8 cellular contexts compared by ENCODE assay signal in the genomic region with DNA sequence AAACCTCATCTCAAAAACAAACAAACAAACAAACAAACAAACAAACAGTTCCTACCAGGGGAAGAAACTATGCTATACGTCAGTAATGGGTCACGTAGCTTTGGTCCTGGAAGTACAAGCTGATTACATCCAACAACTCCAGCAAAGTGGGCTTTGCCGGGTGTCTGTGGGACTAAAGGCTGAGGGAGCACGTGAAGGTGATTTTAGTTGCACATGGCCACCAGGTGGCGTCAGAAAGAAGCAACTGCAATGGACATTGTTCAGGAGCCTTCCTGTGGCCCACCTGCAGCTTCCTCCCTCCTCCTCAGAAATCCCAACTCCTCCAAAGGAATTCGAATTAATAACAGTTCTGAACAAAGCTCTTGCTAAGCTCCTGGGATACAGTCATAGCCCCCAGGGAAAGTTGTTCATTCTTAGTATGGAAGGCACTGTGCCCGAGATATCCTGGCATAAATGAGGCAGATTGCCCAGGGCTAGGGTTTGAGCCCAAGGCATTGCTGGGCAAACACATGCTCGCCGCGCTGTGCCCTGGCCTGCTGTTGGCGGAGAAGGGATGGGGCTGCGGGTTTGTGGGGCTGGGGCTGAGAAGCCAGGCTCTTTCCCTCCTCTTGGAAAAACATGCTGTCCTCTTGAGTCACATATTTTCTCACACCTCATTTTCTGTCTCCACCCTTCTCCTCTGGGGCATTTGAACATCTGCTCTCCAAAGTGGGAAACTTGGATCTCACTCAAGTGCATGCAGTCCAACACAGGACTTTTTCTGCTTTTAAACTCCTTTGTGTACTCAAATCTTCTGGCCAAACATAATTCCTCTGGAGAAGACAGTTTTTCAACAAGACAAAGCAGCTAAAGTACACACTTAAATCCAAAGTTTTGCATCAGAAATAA. TPM values are rescaled to one million over a fixed set of nuclear protein-coding genes. Genes with fewer than 3 reads are reported as not detected.
A peak's percentile ranks its signal among the peaks of the same experiment; 100 is the strongest.
DNase-seq lines count a peak whose midpoint lies in the region; ATAC-seq and TF ChIP-seq lines count a peak whose summit lies in the region.

No MANE protein-coding gene starts in this region.

- peak overlapping the region; percentile 21 for H3K4me2 ChIP-seq in PC-9

- H3K9me2 ChIP-seq in PC-9 (ENCODE audit: insufficient read depth) = no peaks in the 10 kb centered on the region

- DNase-seq in GM10248 (ENCODE audit: extremely low spot score) = peak; percentile 84
- peak in 54 of 76 experiments; percentile 4 to 59 (median 35) for DNase-seq in HUDEP-2 (lab: John Stamatoyannopoulos, UW; ENCODE audit: unreplicated experiment in 76 of 76)
- peak; percentile 60 to 64 for DNase-seq in PC-9
- peak; percentile 45 for DNase-seq in activated T-helper 1 cell treated with Interleukin-2 at 50 U/mL for 16 hours (ENCODE audit: low read depth)
- peak; percentile 98 for DNase-seq in fibroblast of mammary gland (ENCODE audit: low read depth)
- peak; percentile 76 for DNase-seq in natural killer cell treated with Interleukin-12 subunit alpha and Interleukin-12 subunit beta and Interleukin-15 and Interleukin-18, amount 100 ng/mL, for 72 hours (ENCODE audit: low spot score)
- DNase-seq in stimulated activated naive CD4-positive, alpha-beta T cell (lab: John Stamatoyannopoulos, UW) = peak; percentile 21 to 65 (median 48)

- H3K79me2 ChIP-seq in PC-9 (ENCODE audit: low read depth) = no peaks in the 10 kb centered on the region

- peak; percentile 67 for TF ChIP-seq CTCF in GM10248 (IDR thresholded peaks at IDR 0.05; ENCODE audit: control extremely low read depth, extremely low read depth, low read depth, missing control alignments)
- TF ChIP-seq CTCF in PC-9 (conservative IDR thresholded peaks at IDR 0.05) = peak; percentile 95
- peak; percentile 77 for TF ChIP-seq CTCF in fibroblast of mammary gland (conservative IDR thresholded peaks at IDR 0.05; ENCODE audit: control insufficient read depth, insufficient read depth, low read depth, low read length)

- H3K4me1 ChIP-seq in PC-9 (replicated peaks; ENCODE audit: insufficient read depth) = peaks cover 41% of the 10 kb centered on the region

- no TSS peak for BruUV-seq in PC-9 (replicated peaks; lab: Mats Ljungman, UMichigan)

- no peaks in the 10 kb centered on the region for H4K20me1 ChIP-seq in PC-9 (ENCODE audit: insufficient read depth)

- peaks cover 10 to 12% of the 10 kb centered on the region in 2 donors for H3K4me1 Mint-ChIP-seq in natural killer cell treated with Interleukin-12 subunit alpha and Interleukin-12 subunit beta and Interleukin-15 and Interleukin-18, amount 100 ng/mL, for 72 hours (ENCODE audit: low read depth in 2 of 2)

- H3F3A ChIP-seq in PC-9 (ENCODE audit: insufficient read depth, low read depth) = peaks cover 30% of the 10 kb centered on the region

- H3K9me3 Mint-ChIP-seq in natural killer cell treated with Interleukin-12 subunit alpha and Interleukin-12 subunit beta and Interleukin-15 and Interleukin-18, amount 100 ng/mL, for 72 hours = no peaks in the 10 kb centered on the region

- no peaks in the 10 kb centered on the region for H3K27me3 ChIP-seq in PC-9 (ENCODE audit: insufficient read depth, low read depth)

- H3K36me3 Mint-ChIP-seq in natural killer cell treated with Interleukin-12 subunit alpha and Interleukin-12 subunit beta and Interleukin-15 and Interleukin-18, amount 100 ng/mL, for 72 hours = no peaks in the 10 kb centered on the region

- ATAC-seq in natural killer cell treated with Interleukin-12 subunit alpha and Interleukin-12 subunit beta and Interleukin-15 and Interleukin-18, amount 100 ng/mL, for 72 hours = peak; percentile 57 to 69
- ATAC-seq in GM18502 (IDR thresholded peaks at IDR 0.05; ENCODE audit: poor library complexity, unreplicated experiment) = no peak

- no peaks in the 10 kb centered on the region for H3K9me3 ChIP-seq in PC-9 (ENCODE audit: insufficient read depth, low read depth)

- no peaks in the 10 kb centered on the region for H3K36me3 ChIP-seq in PC-9 (ENCODE audit: low read depth)

- H3K27ac Mint-ChIP-seq in natural killer cell treated with Interleukin-12 subunit alpha and Interleukin-12 subunit beta and Interleukin-15 and Interleukin-18, amount 100 ng/mL, for 72 hours = no peak overlapping the region

- intact Hi-C loops in PC-9 (cut with micrococcal nuclease; ENCODE audit: unreplicated experiment) = loop anchor here (1.0 kb wide), 2 partner anchors 70 to 284 kb away; a partner anchor contains a TSS

- peaks cover 0 to 2% of the 10 kb centered on the region in 2 donors for H3K27me3 Mint-ChIP-seq in natural killer cell treated with Interleukin-12 subunit alpha and Interleukin-12 subunit beta and Interleukin-15 and Interleukin-18, amount 100 ng/mL, for 72 hours

- CTCF ChIA-PET in GM10248 (lab: Yijun Ruan, JAX) = interaction anchor here (0.6 to 10.9 kb wide), 38 partner anchors 9 to 705 kb away, joined by 3 to 300 read pairs (median 4); a partner anchor contains a TSS
- CTCF ChIA-PET in PC-9 (lab: Charles Lee) = interaction anchor here (0.6 to 2.2 kb wide), 6 partner anchors 14 to 570 kb away, joined by 3 to 8 read pairs (median 3); a partner anchor contains a TSS

- H3K27ac ChIP-seq in PC-9 = no peak overlapping the region

- POLR2A ChIA-PET in GM10248 (lab: Yijun Ruan, JAX) (no interaction called here), PC-9 (lab: Charles Lee; ENCODE audit: unreplicated experiment) (interaction anchor here (0.6 kb wide), 1 partner anchor 81 kb away, joined by 3 read pairs; no protein-coding TSS in a partner anchor)

- H3K4me3 ChIP-seq in PC-9 (no peak overlapping the region), fibroblast of mammary gland (ENCODE audit: control insufficient read depth, low read depth, low read length) (peak overlapping the region; percentile 9)

- no peak overlapping the region for H3K4me3 Mint-ChIP-seq in natural killer cell treated with Interleukin-12 subunit alpha and Interleukin-12 subunit beta and Interleukin-15 and Interleukin-18, amount 100 ng/mL, for 72 hours

- H2AFZ ChIP-seq in PC-9 = no peak overlapping the region

RNA-seq across cellular contexts. Expression of a gene that starts 28.6 kb away (rescaled TPM):
- not detected in 2 replicates for total RNA-seq in PC-9 (2021)
- total RNA-seq in natural killer cell treated with Interleukin-12 subunit alpha and Interleukin-12 subunit beta and Interleukin-15 and Interleukin-18, amount 100 ng/mL, for 72 hours = not detected

RNA-seq across cellular contexts. Expression of a gene that starts 48.5 kb away (rescaled TPM):
- 51.5 and 51.7 TPM in 2 replicates for total RNA-seq in PC-9 (2021)
- 10 to 100 TPM in 1 of 2 donors, 1 to 10 TPM in 1; 7.7 to 25.0 TPM for total RNA-seq in natural killer cell treated with Interleukin-12 subunit alpha and Interleukin-12 subunit beta and Interleukin-15 and Interleukin-18, amount 100 ng/mL, for 72 hours

Comparison
In these comparisons a context has a peak if more than half of its experiments do, and no peak if none do; other contexts are left out.
1. DNase-seq: peak in every context shown above with its lines; median percentile 98 in fibroblast of mammary gland; 84 in GM10248; 76 in natural killer cell treated with Interleukin-12 subunit alpha and Interleukin-12 subunit beta and Interleukin-15 and Interleukin-18, amount 100 ng/mL, for 72 hours; 62 in PC-9; 48 in stimulated activated naive CD4-positive, alpha-beta T cell; 45 in activated T-helper 1 cell treated with Interleukin-2 at 50 U/mL for 16 hours; 35 in HUDEP-2.